ENCODE assay signal across 19 cellular contexts in the genomic region with DNA sequence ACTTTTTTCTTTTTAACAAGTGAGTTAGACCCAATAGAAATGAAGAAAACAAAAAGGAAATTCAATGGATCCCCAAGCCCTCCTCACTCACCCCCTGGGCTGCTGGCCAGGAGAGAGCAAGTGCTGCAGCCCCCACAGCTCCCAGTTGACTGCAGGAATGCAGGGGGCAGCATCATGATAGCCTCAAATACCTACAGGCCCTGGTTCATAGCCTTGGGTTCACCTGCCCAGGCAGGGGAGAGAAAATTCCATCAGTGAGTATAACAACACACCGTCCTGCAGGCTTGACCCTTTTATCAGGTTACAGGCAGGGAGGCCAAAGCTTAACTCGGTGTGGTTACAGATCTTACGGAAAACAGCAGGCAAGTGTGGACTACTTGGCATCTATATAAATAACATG.
DNase-seq lines count a peak whose midpoint lies in the region; ATAC-seq, FAIRE-seq and TF ChIP-seq lines count a peak whose summit lies in the region.
"Had no signal": no experiment of that assay in that cellular context is flagged by ENCODE, and none has a peak within 500 bp of the region (broad histone marks: within the 10 kb centered on the region; RNA-seq: fewer than 3 reads in every experiment).

No MANE protein-coding gene starts in this region.

- H3K4me1 ChIP-seq in A549, result peaks cover 71% of the 10 kb centered on the region
- H3K4me1 ChIP-seq in H9 (ENCODE audit: insufficient read depth, low read length), result peaks cover 10% of the 10 kb centered on the region; the same call in 1 of the 2 replicates
- peaks cover 61% of the 10 kb centered on the region for H3K4me1 ChIP-seq in Panc1 (ENCODE audit: control insufficient read depth, insufficient read depth, low read length)
- H3K4me1 ChIP-seq in keratinocyte (ENCODE audit: control insufficient read depth, extremely low read depth, insufficient read depth, low read length), result peaks cover 38% of the 10 kb centered on the region
- H3K4me1 ChIP-seq in kidney (ENCODE audit: control insufficient read depth in 1 of 2, insufficient read depth in 1 of 2, low read depth in 1 of 2, low read length in 2 of 2), result peaks cover 6 to 10% of the 10 kb centered on the region in 2 donors
- peaks cover 2 to 8% of the 10 kb centered on the region in 2 experiments for H3K4me1 ChIP-seq in trophoblast cell (ENCODE audit: control insufficient read depth in 1 of 2, insufficient read depth in 2 of 2, low read length in 2 of 2)

- H4K20me1 ChIP-seq in H9 (ENCODE audit: control insufficient read depth, insufficient read depth, insufficient read length) (no peaks in the 10 kb centered on the region), keratinocyte (ENCODE audit: control insufficient read depth, extremely low read depth, insufficient read depth, low read length) (no peaks in the 10 kb centered on the region)

- H2BK5ac ChIP-seq in H9 (ENCODE audit: insufficient read length, low read length) (no peak overlapping the region), trophoblast cell (ENCODE audit: low read depth, low read length, poor library complexity) (no peak overlapping the region)

- no peak overlapping the region for H2AK5ac ChIP-seq in H9 (ENCODE audit: insufficient read length, low read length)
- H2AK5ac ChIP-seq in trophoblast cell (ENCODE audit: low read length), result no peak overlapping the region

- peaks cover 67 to 73% of the 10 kb centered on the region in 2 experiments for H3K4me1 Mint-ChIP-seq in H9

- TF ChIP-seq RAD21 in A549 (conservative IDR thresholded peaks at IDR 0.05 in 1 of 2, IDR thresholded peaks at IDR 0.05 in 1 of 2), result no peak

- H3K4me2 ChIP-seq in A549, result no peak overlapping the region; the same call in 2 of the 3 replicates
- H3K4me2 ChIP-seq in H9 (ENCODE audit: insufficient read depth, insufficient read length, low read length), result no peak overlapping the region
- no peak overlapping the region for H3K4me2 ChIP-seq in keratinocyte (ENCODE audit: control insufficient read depth, extremely low read depth, insufficient read depth, low read depth, low read length)
- no peak overlapping the region for H3K4me2 ChIP-seq in trophoblast cell (ENCODE audit: low read length)

- no peak overlapping the region for H2AFZ ChIP-seq in H9 (ENCODE audit: low read length)
- no peak overlapping the region for H2AFZ ChIP-seq in keratinocyte (ENCODE audit: control insufficient read depth, low read length)
- H2AFZ ChIP-seq in trophoblast cell (ENCODE audit: insufficient read depth, low read length, poor library complexity), result no peak overlapping the region

- H3K4me3 ChIP-seq in A549 (no peak overlapping the region), Panc1 (ENCODE audit: low read depth in 2 of 2, low read length in 2 of 2) (no peak overlapping the region), keratinocyte (ENCODE audit: control insufficient read depth in 2 of 3, extremely low read depth in 1 of 3, insufficient read depth in 2 of 3, low read depth in 1 of 3, low read length in 3 of 3) (no peak overlapping the region), kidney (ENCODE audit: low read length in 2 of 2) (no peak overlapping the region), trophoblast cell (ENCODE audit: low read depth, low read length) (no peak overlapping the region)
- H3K4me3 ChIP-seq: SK-N-MC had no signal

- H3K9me3 ChIP-seq in A549 (no peaks in the 10 kb centered on the region), H9 (ENCODE audit: control insufficient read depth, low read depth, low read length) (no peaks in the 10 kb centered on the region), Panc1 (ENCODE audit: control insufficient read depth, insufficient read depth, low read depth, low read length) (no peaks in the 10 kb centered on the region), keratinocyte (ENCODE audit: control insufficient read depth, low read depth, low read length) (no peaks in the 10 kb centered on the region), kidney (ENCODE audit: control insufficient read depth in 1 of 2, low read length in 2 of 2) (no peaks in the 10 kb centered on the region), trophoblast cell (ENCODE audit: insufficient read depth, low read depth, low read length) (peaks cover 1% of the 10 kb centered on the region)

- H4K91ac ChIP-seq in H9 (ENCODE audit: insufficient read length, low read depth, low read length) (no peak overlapping the region), trophoblast cell (ENCODE audit: low read depth, low read length) (no peak overlapping the region)

- no peak overlapping the region for H4K5ac ChIP-seq in H9 (ENCODE audit: insufficient read length, low read depth, low read length)

- no peak for FAIRE-seq in A549 (lab: Jason Lieb, UNC)
- no peak for FAIRE-seq in keratinocyte (lab: Jason Lieb, UNC)
- no peak for FAIRE-seq in kidney (lab: Jason Lieb, UNC)
- FAIRE-seq: GM12891, GM18507 had no signal

- no peaks in the 10 kb centered on the region for H3K27me3 Mint-ChIP-seq in H9 (ENCODE audit: low read depth)

- WGBS in A549 (ENCODE audit: missing lambda C conversion rate), result 90% methylated on average over 3 of the region's 3 CpGs
- no CpG with 5 or more reads among the region's 3 CpGs for WGBS in H9 (ENCODE audit: extremely low coverage, insufficient read length, low lambda C conversion rate)
- WGBS in trophoblast cell (ENCODE audit: extremely low coverage, insufficient coverage, insufficient read length), result no CpG with 5 or more reads among the region's 3 CpGs

- POLR2A ChIA-PET in A549 (lab: Yijun Ruan, JAX) (no interaction called here), Panc1 (lab: Charles Lee) (no interaction called here)

- CTCF ChIA-PET in A549 (lab: Yijun Ruan, JAX), result interaction anchor here (1.1 to 2.0 kb wide), 2 partner anchors 18 to 69 kb away, joined by 3 to 9 read pairs; no protein-coding TSS in a partner anchor
- CTCF ChIA-PET in Panc1 (lab: Charles Lee), result no interaction called here

- H3K27me3 ChIP-seq in H9 (ENCODE audit: insufficient read depth, low read length), result no peaks in the 10 kb centered on the region
- H3K27me3 ChIP-seq in Panc1 (ENCODE audit: control insufficient read depth, insufficient read depth, low read length), result no peaks in the 10 kb centered on the region
- H3K27me3 ChIP-seq in keratinocyte (ENCODE audit: control insufficient read depth, extremely low read depth, insufficient read depth, low read length), result no peaks in the 10 kb centered on the region
- H3K27me3 ChIP-seq in trophoblast cell (ENCODE audit: insufficient read depth, low read length), result no peaks in the 10 kb centered on the region

- H3K14ac ChIP-seq in H9 (ENCODE audit: insufficient read depth, low read length) (no peak overlapping the region), trophoblast cell (ENCODE audit: low read length) (no peak overlapping the region)

- H3K79me1 ChIP-seq in H9 (ENCODE audit: insufficient read depth, low read depth, low read length, poor library complexity, severe bottlenecking) (no peaks in the 10 kb centered on the region), trophoblast cell (ENCODE audit: low read length) (no peaks in the 10 kb centered on the region)

- H4K8ac ChIP-seq in H9 (replicated peaks; ENCODE audit: insufficient read length, low read depth, low read length) (no peak overlapping the region), trophoblast cell (ENCODE audit: low read depth, low read length) (no peak overlapping the region)

- no peak overlapping the region for H3K4me3 Mint-ChIP-seq in H9

- H2BK20ac ChIP-seq in H9 (ENCODE audit: low read depth, low read length, poor library complexity, severe bottlenecking), result no peak overlapping the region

- no peak for TF ChIP-seq EP300 in A549 (IDR thresholded peaks at IDR 0.05)

- no peak overlapping the region for H4K12ac ChIP-seq in trophoblast cell (ENCODE audit: low read depth, low read length)

- no peak overlapping the region for H3K18ac ChIP-seq in H9 (ENCODE audit: insufficient read length, low read depth, low read length)
- H3K18ac ChIP-seq in trophoblast cell (ENCODE audit: low read length), result no peak overlapping the region

- H3K27ac Mint-ChIP-seq in H9, result peak overlapping the region in 2 of 3 experiments; percentile 38 to 78; a peak in 2 of 7 replicates

- ATAC-seq in A549 (no peak), Panc1 (no peak)
- ATAC-seq: Right ventricle myocardium inferior had no signal

- H3K56ac ChIP-seq in H9 (ENCODE audit: insufficient read length, low read depth, low read length), result no peak overlapping the region

- dilution Hi-C loops in keratinocyte (cut with MboI; ENCODE audit: extremely low pct_ligation_motif_present, low sequenced_read_pairs), result no loop called here

- no peak overlapping the region for H2BK15ac ChIP-seq in H9 (ENCODE audit: low read depth, low read length)

- H3K79me2 ChIP-seq in H9 (ENCODE audit: insufficient read depth, low read length) (no peaks in the 10 kb centered on the region), keratinocyte (ENCODE audit: control insufficient read depth, insufficient read depth, low read length) (no peaks in the 10 kb centered on the region), trophoblast cell (ENCODE audit: control insufficient read depth, insufficient read depth, low read length, poor library complexity) (peaks cover 1% of the 10 kb centered on the region)

- no peaks in the 10 kb centered on the region for H3K9me1 ChIP-seq in keratinocyte (ENCODE audit: control insufficient read depth, extremely low read depth, insufficient read depth, low read length)

- DNase-seq in A549 (ENCODE audit: low read depth in 1 of 2, low spot score in 1 of 2) (no peak), H9 (peak; percentile 54), Panc1 (ENCODE audit: low read depth, low spot score) (no peak), keratinocyte (ENCODE audit: low read depth, low spot score) (no peak), NCI-H748 (lab: John Stamatoyannopoulos, UW; ENCODE audit: unreplicated experiment) (no peak), kidney (no peak), SHP77 (lab: John Stamatoyannopoulos, UW) (no peak), trophoblast cell (no peak)
- DNase-seq: C1 segment of cervical spinal cord, DMS 273 treated with DMSO at 0.1 percent for 48 hours, GF-D8, KBM-7, NCI-H1436, NCI-H2029 treated with DMSO at 0.1 percent for 48 hours, NCI-H510A had no signal

- H3K9me3 Mint-ChIP-seq in H9, result no peaks in the 10 kb centered on the region

- no TSS peak for BruUV-seq in Panc1 (replicated peaks; lab: Mats Ljungman, UMichigan)

- H3K4ac ChIP-seq in H9 (ENCODE audit: low read depth, low read length) (no peak overlapping the region), trophoblast cell (ENCODE audit: low read depth, low read length) (no peak overlapping the region)

- TF ChIP-seq CTCF in A549 (IDR thresholded peaks at IDR 0.05), result no peak
- TF ChIP-seq CTCF in H9 (conservative IDR thresholded peaks at IDR 0.05), result no peak
- TF ChIP-seq CTCF in Panc1 (IDR thresholded peaks at IDR 0.05), result no peak
- no peak for TF ChIP-seq CTCF in keratinocyte (optimal IDR thresholded peaks at IDR 0.05 in 1 of 3, IDR thresholded peaks at IDR 0.05 in 1 of 3, conservative IDR thresholded peaks at IDR 0.05 in 1 of 3; ENCODE audit: extremely low read depth in 1 of 3, insufficient read depth in 2 of 3, low read length in 3 of 3)
- no peak for TF ChIP-seq CTCF in kidney (IDR thresholded peaks at IDR 0.05; ENCODE audit: borderline replicate concordance, extremely low read depth, insufficient read depth)

- no peaks in the 10 kb centered on the region for H3K23me2 ChIP-seq in H9 (ENCODE audit: insufficient read length, low read depth, low read length, poor library complexity, severe bottlenecking)

- in situ Hi-C loops in Panc1 (cut with HindIII; ENCODE audit: low pct_unique_long_range_greater_than_20kb, low sequenced_read_pairs), result no loop called here

- no peak overlapping the region for H3T11ph ChIP-seq in H9 (ENCODE audit: low read length)

- no peak for TF ChIP-seq POLR2A in A549 (IDR thresholded peaks at IDR 0.05; ENCODE audit: low read length)

- intact Hi-C loops in Panc1 (cut with micrococcal nuclease; ENCODE audit: unreplicated experiment) (no loop called here), kidney (cut with DNase I) (no loop called here)

- H3K23ac ChIP-seq in H9 (ENCODE audit: insufficient read length, low read depth, low read length), result no peak overlapping the region
- H3K23ac ChIP-seq in trophoblast cell (ENCODE audit: low read length), result no peak overlapping the region

- peak overlapping the region; percentile 83 to 91 for H3K27ac ChIP-seq in A549
- no peak overlapping the region for H3K27ac ChIP-seq in H9 (ENCODE audit: insufficient read length, low read depth, low read length)
- peak overlapping the region; percentile 99 for H3K27ac ChIP-seq in Panc1 (ENCODE audit: low read length)
- H3K27ac ChIP-seq in keratinocyte (ENCODE audit: control insufficient read depth, insufficient read depth, low read length), result peak overlapping the region; percentile 17
- H3K27ac ChIP-seq in kidney (ENCODE audit: low read depth in 2 of 2, low read length in 2 of 2), result no peak overlapping the region
- no peak overlapping the region for H3K27ac ChIP-seq in trophoblast cell (ENCODE audit: low read depth, low read length)
- H3K27ac ChIP-seq: SK-N-MC had no signal

- no peaks in the 10 kb centered on the region; a peak in 1 of 7 replicates for H3K36me3 Mint-ChIP-seq in H9 (ENCODE audit: insufficient read depth in 1 of 3, low read depth in 3 of 3)

- H2BK12ac ChIP-seq in H9 (ENCODE audit: insufficient read length, low read depth, low read length) (no peak overlapping the region), trophoblast cell (ENCODE audit: low read length) (no peak overlapping the region)

- H3K36me3 ChIP-seq in Panc1 (ENCODE audit: control insufficient read depth, insufficient read depth, low read length) (no peaks in the 10 kb centered on the region), keratinocyte (ENCODE audit: control insufficient read depth in 2 of 2, extremely low read depth in 1 of 2, insufficient read depth in 2 of 2, low read length in 2 of 2) (no peaks in the 10 kb centered on the region), kidney (ENCODE audit: control insufficient read depth in 1 of 2, insufficient read depth in 2 of 2, low read length in 2 of 2) (no peaks in the 10 kb centered on the region), trophoblast cell (ENCODE audit: control insufficient read depth in 1 of 2, insufficient read depth in 2 of 2, low read length in 2 of 2) (no peaks in the 10 kb centered on the region)

- H2BK120ac ChIP-seq in H9 (ENCODE audit: low read depth, low read length, poor library complexity, severe bottlenecking) (no peak overlapping the region), trophoblast cell (ENCODE audit: insufficient read depth, low read length, poor library complexity) (no peak overlapping the region)

- H3K9ac ChIP-seq in H9 (ENCODE audit: extremely low read depth, insufficient read length, low read length), result no peak overlapping the region
- no peak overlapping the region for H3K9ac ChIP-seq in keratinocyte (ENCODE audit: control insufficient read depth, extremely low read depth, insufficient read depth, low read length)
- H3K9ac ChIP-seq in kidney (ENCODE audit: low read length in 2 of 2), result no peak overlapping the region
- no peak overlapping the region for H3K9ac ChIP-seq in trophoblast cell (ENCODE audit: low read length)

Comparison
In these comparisons a context has a peak if more than half of its experiments do, and no peak if none do; other contexts are left out.
1. H3K27ac ChIP-seq: peak in A549 (2 of 2), Panc1 (single experiment) and keratinocyte (single experiment); none in H9 (single experiment), kidney (0 of 2) and trophoblast cell (single experiment).